9 cellular contexts compared by ENCODE assay signal in genomic region chr15:78810003-78810376, GRCh38. TPM values are rescaled to one million over a fixed set of nuclear protein-coding genes. Genes with fewer than 3 reads are reported as not detected.
DNase-seq lines count a peak whose midpoint lies in the region; ATAC-seq and TF ChIP-seq lines count a peak whose summit lies in the region.
"Had no signal": no experiment of that assay in that cellular context is flagged by ENCODE, and none has a peak within 500 bp of the region (broad histone marks: within the 10 kb centered on the region; RNA-seq: fewer than 3 reads in every experiment).

No MANE protein-coding gene starts in this region.

- ATAC-seq in RWPE2 (ENCODE audit: low read depth) (peak; percentile 9), HG03439 (IDR thresholded peaks at IDR 0.05; ENCODE audit: unreplicated experiment) (no peak)

- peaks cover 39% of the 10 kb centered on the region for H3K79me2 ChIP-seq in neural progenitor cell (ENCODE audit: low read depth)

- H3K27ac ChIP-seq in RWPE2 (ENCODE audit: poor library complexity, severe bottlenecking) (peak overlapping the region; percentile 34), esophagus muscularis mucosa (replicated peaks in 1 of 4) (peak overlapping the region; percentile 80 to 84 (median 82)), neural progenitor cell (no peak overlapping the region)

- H3K27me3 Mint-ChIP-seq in neural progenitor cell (ENCODE audit: insufficient read depth, low read depth) = no peaks in the 10 kb centered on the region

- H3K9me3 ChIP-seq in BE2C (no peaks in the 10 kb centered on the region), RWPE2 (ENCODE audit: severe bottlenecking) (no peaks in the 10 kb centered on the region), esophagus muscularis mucosa (no peaks in the 10 kb centered on the region), neural progenitor cell (ENCODE audit: low read depth) (no peaks in the 10 kb centered on the region)

- WGBS in esophagus muscularis mucosa = 25% methylated on average over 10 of the region's 12 CpGs

- TF ChIP-seq CTCF in BE2C (IDR thresholded peaks at IDR 0.05; ENCODE audit: low read depth, low read length) (no peak), RWPE2 (IDR thresholded peaks at IDR 0.05; ENCODE audit: poor library complexity, severe bottlenecking) (no peak), esophagus muscularis mucosa (IDR thresholded peaks at IDR 0.05) (no peak), neural progenitor cell (IDR thresholded peaks at IDR 0.05) (no peak)

- H3K4me1 Mint-ChIP-seq in neural progenitor cell = peaks cover 24% of the 10 kb centered on the region

- peaks cover 55% of the 10 kb centered on the region for H4K20me1 ChIP-seq in neural progenitor cell (ENCODE audit: low read depth)

- DNase-seq in BE2C = no peak
- no peak for DNase-seq in RWPE2 (ENCODE audit: low spot score)
- DNase-seq in esophagus muscularis mucosa (ENCODE audit: extremely low spot score) = no peak
- DNase-seq in neural progenitor cell (ENCODE audit: low spot score) = no peak
- no peak for DNase-seq in stimulated activated CD4-positive, alpha-beta T cell treated with anti-CD3 and anti-CD28 coated beads, Interleukin-4, amount 100 ng/mL, for 1 hour
- no peak for DNase-seq in erythroblast (lab: John Stamatoyannopoulos, UW)
- no peak for DNase-seq in NCI-H2227 (lab: John Stamatoyannopoulos, UW; ENCODE audit: unreplicated experiment)
- DNase-seq: central memory CD4-positive, alpha-beta T cell had no signal

- H3K27me3 ChIP-seq in BE2C = no peaks in the 10 kb centered on the region
- H3K27me3 ChIP-seq in RWPE2 (ENCODE audit: insufficient read depth, poor library complexity, severe bottlenecking) = no peaks in the 10 kb centered on the region
- no peaks in the 10 kb centered on the region for H3K27me3 ChIP-seq in esophagus muscularis mucosa
- peaks cover 15% of the 10 kb centered on the region for H3K27me3 ChIP-seq in neural progenitor cell

- peak overlapping the region; percentile 16 for H3K27ac Mint-ChIP-seq in neural progenitor cell

- H3K4me3 ChIP-seq in BE2C (ENCODE audit: low read depth, low read length) (peak overlapping the region; percentile 90), RWPE2 (ENCODE audit: severe bottlenecking) (peak overlapping the region; percentile 89), esophagus muscularis mucosa (peak overlapping the region; percentile 67 to 82 (median 76)), neural progenitor cell (peak overlapping the region; percentile 92)

- peaks cover 15% of the 10 kb centered on the region for H3K36me3 Mint-ChIP-seq in neural progenitor cell

- H3K4me1 ChIP-seq in BE2C (no peaks in the 10 kb centered on the region; the same call in 1 of the 2 replicates), RWPE2 (ENCODE audit: insufficient read depth, poor library complexity, severe bottlenecking) (peaks cover 5% of the 10 kb centered on the region), esophagus muscularis mucosa (peaks cover 17 to 29% (median 24%) of the 10 kb centered on the region in 4 donors), neural progenitor cell (peaks cover 10% of the 10 kb centered on the region)

- TF ChIP-seq EP300 in esophagus muscularis mucosa (IDR thresholded peaks at IDR 0.05) = no peak

- no peaks in the 10 kb centered on the region for H3K36me3 ChIP-seq in BE2C
- H3K36me3 ChIP-seq in RWPE2 (ENCODE audit: low read depth) = no peaks in the 10 kb centered on the region
- H3K36me3 ChIP-seq in esophagus muscularis mucosa = no peaks in the 10 kb centered on the region
- H3K36me3 ChIP-seq in neural progenitor cell = no peaks in the 10 kb centered on the region

- H3K9me3 Mint-ChIP-seq in neural progenitor cell = peaks cover 9% of the 10 kb centered on the region

- H3K9ac ChIP-seq in neural progenitor cell = peak overlapping the region; percentile 75

- intact Hi-C loops in esophagus muscularis mucosa (cut with DNase I) = loop anchor here (5.0 kb wide), 1 partner anchor 62 kb away; the partner anchor contains the start of gene MORF4L1

- TF ChIP-seq POLR2A in esophagus muscularis mucosa (IDR thresholded peaks at IDR 0.05; ENCODE audit: low read depth) (no peak), erythroblast (IDR thresholded peaks at IDR 0.05; ENCODE audit: low read length) (no peak)

- peak overlapping the region; percentile 93 for H3K4me3 Mint-ChIP-seq in neural progenitor cell

- H2AFZ ChIP-seq in neural progenitor cell (replicated peaks) = peak overlapping the region; percentile 88

- H3F3A ChIP-seq in neural progenitor cell (ENCODE audit: low read depth) = peaks cover 28% of the 10 kb centered on the region

- peak overlapping the region; percentile 98 for H3K4me2 ChIP-seq in neural progenitor cell

RNA-seq across cellular contexts. Expression of gene ADAMTS7, which starts 1.3 kb away (rescaled TPM):
- polyA plus RNA-seq in BE2C (2012; ENCODE audit: insufficient read depth, insufficient read length, low read depth) = 25.4 TPM
- total RNA-seq in esophagus muscularis mucosa (1 to 10 TPM; 2.0 to 4.6 (median 2.3) TPM), neural progenitor cell (ENCODE audit: low replicate concordance) (19.2 and 56.6 TPM in 2 replicates)
